ENCODE assay signal across 1 cellular context in genomic region chr22:36387914-36388864, GRCh38.
TF ChIP-seq lines count a peak whose summit lies in the region.

TSS of gene MYH9 (minus strand) at chr22:36387967. CDS start at chr22:36349236, 38,731 bp downstream.

TF ChIP-seq in HepG2, 621 proteins besides CTCF, POLR2A, EP300 and RAD21 (continued from another document and continues in another):
- TF ChIP-seq ZNF138 (CRISPR knock-in tag; IDR thresholded peaks at IDR 0.05; ENCODE audit: low read depth) (0 out of 2 replicates have a peak, but pooled peaks have one; percentile 55), KDM1A (CRISPR knock-in tag; IDR thresholded peaks at IDR 0.05) (0 out of 2 replicates have a peak, but pooled peaks have one; percentile 14), KDM2A (CRISPR knock-in tag; IDR thresholded peaks at IDR 0.05; ENCODE audit: borderline replicate concordance, low read depth) (peak; percentile 41; the same call in 1 of the 2 replicates), ZNF570 (CRISPR knock-in tag; IDR thresholded peaks at IDR 0.05; ENCODE audit: borderline replicate concordance) (no peak), ZNF337 (CRISPR knock-in tag; IDR thresholded peaks at IDR 0.05; ENCODE audit: borderline replicate concordance, low read depth) (no peak), ZNF546 (CRISPR knock-in tag; conservative IDR thresholded peaks at IDR 0.05) (peak; percentile 18; the same call in 1 of the 2 replicates), BRD4 (CRISPR knock-in tag; IDR thresholded peaks at IDR 0.05) (0 out of 2 replicates have a peak, but pooled peaks have one; percentile 42), ZNF205 (CRISPR knock-in tag; IDR thresholded peaks at IDR 0.05) (0 out of 2 replicates have a peak, but pooled peaks have one; percentile 9), PCBP2 (optimal IDR thresholded peaks at IDR 0.05; ENCODE audit: low read depth, low read length, poor library complexity, severe bottlenecking) (no peak), ZNF335 (CRISPR knock-in tag; IDR thresholded peaks at IDR 0.05) (0 out of 2 replicates have a peak, but pooled peaks have one; percentile 42), ZC3H4 (CRISPR knock-in tag; IDR thresholded peaks at IDR 0.05; ENCODE audit: borderline replicate concordance) (no peak), ZBTB20 (CRISPR knock-in tag; IDR thresholded peaks at IDR 0.05; ENCODE audit: borderline replicate concordance, low read depth) (no peak), ZNF562 (CRISPR knock-in tag; IDR thresholded peaks at IDR 0.05; ENCODE audit: borderline replicate concordance) (no peak), ZNF704 (CRISPR knock-in tag; IDR thresholded peaks at IDR 0.05; ENCODE audit: borderline replicate concordance) (no peak), SALL2 (CRISPR knock-in tag; IDR thresholded peaks at IDR 0.05) (peak; percentile 87), ZSCAN31 (CRISPR knock-in tag; IDR thresholded peaks at IDR 0.05; ENCODE audit: low read depth) (peak; percentile 81; the same call in 1 of the 2 replicates), CENPBD1 (CRISPR knock-in tag; IDR thresholded peaks at IDR 0.05; ENCODE audit: borderline replicate concordance, low read depth) (no peak), MLX (CRISPR knock-in tag; IDR thresholded peaks at IDR 0.05) (0 out of 2 replicates have a peak, but pooled peaks have one; percentile 26), SNAPC4 (CRISPR knock-in tag; IDR thresholded peaks at IDR 0.05) (no peak), PHF21A (CRISPR knock-in tag; IDR thresholded peaks at IDR 0.05) (peak; percentile 63; the same call in 1 of the 2 replicates), GLI4 (CRISPR knock-in tag; IDR thresholded peaks at IDR 0.05; ENCODE audit: borderline replicate concordance) (no peak), GTF2F1 (IDR thresholded peaks at IDR 0.05; ENCODE audit: low read length) (no peak), ZNF276 (CRISPR knock-in tag; IDR thresholded peaks at IDR 0.05; ENCODE audit: low read depth) (peak; percentile 50; the same call in 1 of the 2 replicates), GMEB2 (CRISPR knock-in tag; IDR thresholded peaks at IDR 0.05; ENCODE audit: low read depth) (no peak; the same call in 1 of the 2 replicates), ZNF431 (CRISPR knock-in tag; IDR thresholded peaks at IDR 0.05; ENCODE audit: borderline replicate concordance, low read depth) (peak; percentile 51; the same call in 1 of the 2 replicates), ZNF567 (CRISPR knock-in tag; IDR thresholded peaks at IDR 0.05; ENCODE audit: borderline replicate concordance) (no peak), SPEN (CRISPR knock-in tag; IDR thresholded peaks at IDR 0.05; ENCODE audit: low read depth) (peak; percentile 78; the same call in 1 of the 2 replicates), ERF (CRISPR knock-in tag; IDR thresholded peaks at IDR 0.05) (peak; percentile 44; the same call in 1 of the 2 replicates), DMAP1 (CRISPR knock-in tag; IDR thresholded peaks at IDR 0.05) (peak; percentile 57; the same call in 1 of the 2 replicates), THRA (CRISPR knock-in tag; IDR thresholded peaks at IDR 0.05; ENCODE audit: borderline replicate concordance) (peak; percentile 30; the same call in 1 of the 2 replicates), ZNF614 (CRISPR knock-in tag; IDR thresholded peaks at IDR 0.05; ENCODE audit: borderline replicate concordance) (peak; percentile 47; the same call in 1 of the 2 replicates), KDM5B (CRISPR knock-in tag; IDR thresholded peaks at IDR 0.05; ENCODE audit: borderline replicate concordance) (0 out of 2 replicates have a peak, but pooled peaks have one; percentile 12), RXRA (CRISPR knock-in tag; IDR thresholded peaks at IDR 0.05) (peak; percentile 27; the same call in 1 of the 2 replicates)
- TF ChIP-seq, protein P1, sequence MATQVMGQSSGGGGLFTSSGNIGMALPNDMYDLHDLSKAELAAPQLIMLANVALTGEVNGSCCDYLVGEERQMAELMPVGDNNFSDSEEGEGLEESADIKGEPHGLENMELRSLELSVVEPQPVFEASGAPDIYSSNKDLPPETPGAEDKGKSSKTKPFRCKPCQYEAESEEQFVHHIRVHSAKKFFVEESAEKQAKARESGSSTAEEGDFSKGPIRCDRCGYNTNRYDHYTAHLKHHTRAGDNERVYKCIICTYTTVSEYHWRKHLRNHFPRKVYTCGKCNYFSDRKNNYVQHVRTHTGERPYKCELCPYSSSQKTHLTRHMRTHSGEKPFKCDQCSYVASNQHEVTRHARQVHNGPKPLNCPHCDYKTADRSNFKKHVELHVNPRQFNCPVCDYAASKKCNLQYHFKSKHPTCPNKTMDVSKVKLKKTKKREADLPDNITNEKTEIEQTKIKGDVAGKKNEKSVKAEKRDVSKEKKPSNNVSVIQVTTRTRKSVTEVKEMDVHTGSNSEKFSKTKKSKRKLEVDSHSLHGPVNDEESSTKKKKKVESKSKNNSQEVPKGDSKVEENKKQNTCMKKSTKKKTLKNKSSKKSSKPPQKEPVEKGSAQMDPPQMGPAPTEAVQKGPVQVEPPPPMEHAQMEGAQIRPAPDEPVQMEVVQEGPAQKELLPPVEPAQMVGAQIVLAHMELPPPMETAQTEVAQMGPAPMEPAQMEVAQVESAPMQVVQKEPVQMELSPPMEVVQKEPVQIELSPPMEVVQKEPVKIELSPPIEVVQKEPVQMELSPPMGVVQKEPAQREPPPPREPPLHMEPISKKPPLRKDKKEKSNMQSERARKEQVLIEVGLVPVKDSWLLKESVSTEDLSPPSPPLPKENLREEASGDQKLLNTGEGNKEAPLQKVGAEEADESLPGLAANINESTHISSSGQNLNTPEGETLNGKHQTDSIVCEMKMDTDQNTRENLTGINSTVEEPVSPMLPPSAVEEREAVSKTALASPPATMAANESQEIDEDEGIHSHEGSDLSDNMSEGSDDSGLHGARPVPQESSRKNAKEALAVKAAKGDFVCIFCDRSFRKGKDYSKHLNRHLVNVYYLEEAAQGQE (IDR thresholded peaks at IDR 0.05; ENCODE audit: borderline replicate concordance in 1 of 2, low read depth in 1 of 2, low read length in 2 of 2), result peak in 1 of 2 experiments; percentile 55; a peak in 1 of 4 replicates
- TF ChIP-seq, protein P2, sequence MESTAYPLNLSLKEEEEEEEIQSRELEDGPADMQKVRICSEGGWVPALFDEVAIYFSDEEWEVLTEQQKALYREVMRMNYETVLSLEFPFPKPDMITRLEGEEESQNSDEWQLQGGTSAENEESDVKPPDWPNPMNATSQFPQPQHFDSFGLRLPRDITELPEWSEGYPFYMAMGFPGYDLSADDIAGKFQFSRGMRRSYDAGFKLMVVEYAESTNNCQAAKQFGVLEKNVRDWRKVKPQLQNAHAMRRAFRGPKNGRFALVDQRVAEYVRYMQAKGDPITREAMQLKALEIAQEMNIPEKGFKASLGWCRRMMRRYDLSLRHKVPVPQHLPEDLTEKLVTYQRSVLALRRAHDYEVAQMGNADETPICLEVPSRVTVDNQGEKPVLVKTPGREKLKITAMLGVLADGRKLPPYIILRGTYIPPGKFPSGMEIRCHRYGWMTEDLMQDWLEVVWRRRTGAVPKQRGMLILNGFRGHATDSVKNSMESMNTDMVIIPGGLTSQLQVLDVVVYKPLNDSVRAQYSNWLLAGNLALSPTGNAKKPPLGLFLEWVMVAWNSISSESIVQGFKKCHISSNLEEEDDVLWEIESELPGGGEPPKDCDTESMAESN (CRISPR knock-in tag; conservative IDR thresholded peaks at IDR 0.05), result 0 out of 2 replicates have a peak, but pooled peaks have one; percentile 22
- TF ChIP-seq, protein P3, sequence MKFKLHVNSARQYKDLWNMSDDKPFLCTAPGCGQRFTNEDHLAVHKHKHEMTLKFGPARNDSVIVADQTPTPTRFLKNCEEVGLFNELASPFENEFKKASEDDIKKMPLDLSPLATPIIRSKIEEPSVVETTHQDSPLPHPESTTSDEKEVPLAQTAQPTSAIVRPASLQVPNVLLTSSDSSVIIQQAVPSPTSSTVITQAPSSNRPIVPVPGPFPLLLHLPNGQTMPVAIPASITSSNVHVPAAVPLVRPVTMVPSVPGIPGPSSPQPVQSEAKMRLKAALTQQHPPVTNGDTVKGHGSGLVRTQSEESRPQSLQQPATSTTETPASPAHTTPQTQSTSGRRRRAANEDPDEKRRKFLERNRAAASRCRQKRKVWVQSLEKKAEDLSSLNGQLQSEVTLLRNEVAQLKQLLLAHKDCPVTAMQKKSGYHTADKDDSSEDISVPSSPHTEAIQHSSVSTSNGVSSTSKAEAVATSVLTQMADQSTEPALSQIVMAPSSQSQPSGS (CRISPR knock-in tag; IDR thresholded peaks at IDR 0.05), result peak; percentile 53; the same call in 1 of the 2 replicates
